8 cellular contexts compared by ENCODE assay signal in genomic region chr3:4474683-4475490, GRCh38. TPM values are rescaled to one million over a fixed set of nuclear protein-coding genes. Genes with fewer than 3 reads are reported as not detected.
DNase-seq lines count a peak whose midpoint lies in the region; ATAC-seq and TF ChIP-seq lines count a peak whose summit lies in the region.

No MANE protein-coding gene starts in this region.

- TF ChIP-seq POLR2A in body of pancreas (IDR thresholded peaks at IDR 0.05), result peak in 1 of 3 donors; percentile 15

- no peaks in the 10 kb centered on the region for H3K27me3 ChIP-seq in body of pancreas

- ATAC-seq in GM21825 (IDR thresholded peaks at IDR 0.05; ENCODE audit: unreplicated experiment), result peak; percentile 51
- ATAC-seq in body of pancreas, result peak; percentile 80
- peak; percentile 73 for ATAC-seq in mucosa of descending colon

- intact Hi-C loops in body of pancreas (cut with DNase I) (no loop called here), mucosa of descending colon (cut with DNase I, micrococcal nuclease) (no loop called here)

- peak overlapping the region in 2 of 4 donors; percentile 14 to 25 for H3K27ac ChIP-seq in body of pancreas

- H3K4me1 ChIP-seq in body of pancreas, result peaks cover 29% of the 10 kb centered on the region
- no peaks in the 10 kb centered on the region for H3K4me1 ChIP-seq in mucosa of descending colon (ENCODE audit: low read depth)

- 45 to 47% methylated on average over 7 of the region's 7 CpGs for WGBS in body of pancreas, 2 donors

- peak; percentile 32 for DNase-seq in ELR (ENCODE audit: low read depth)
- peak; percentile 99 for DNase-seq in MV-4-11 (lab: John Stamatoyannopoulos, UW)
- DNase-seq in body of pancreas, result peak; percentile 48 to 72 (median 52)
- DNase-seq in mucosa of descending colon, result no peak
- DNase-seq in COLO829 (ENCODE audit: low spot score), result no peak
- no peak for DNase-seq in RKO (ENCODE audit: low spot score)
- DNase-seq in NCI-H1105 treated with DMSO at 0.1 percent for 48 hours (lab: John Stamatoyannopoulos, UW), result no peak

- no peak for TF ChIP-seq CTCF in body of pancreas (IDR thresholded peaks at IDR 0.05)
- TF ChIP-seq CTCF in mucosa of descending colon (IDR thresholded peaks at IDR 0.05), result no peak

- H3K4me3 ChIP-seq in body of pancreas, result no peak overlapping the region
- H3K4me3 ChIP-seq in mucosa of descending colon, result no peak overlapping the region

- no peaks in the 10 kb centered on the region for H3K9me3 ChIP-seq in body of pancreas
- H3K9me3 ChIP-seq in mucosa of descending colon, result no peaks in the 10 kb centered on the region

- no peaks in the 10 kb centered on the region for H3K36me3 ChIP-seq in body of pancreas (replicated peaks in 1 of 2; ENCODE audit: insufficient read depth in 1 of 2, low read depth in 2 of 2)
- H3K36me3 ChIP-seq in mucosa of descending colon (ENCODE audit: low read depth), result no peaks in the 10 kb centered on the region

RNA-seq across cellular contexts. Expression of gene SUMF1, which starts 7.8 kb away (rescaled TPM):
- total RNA-seq in body of pancreas, result 10 to 100 TPM; 30.7 to 32.7 TPM
- 10 to 100 TPM; 29.3 to 38.3 (median 32.1) TPM for total RNA-seq in mucosa of descending colon

RNA-seq across cellular contexts. Expression of gene ITPR1, which starts 18.3 kb away (rescaled TPM):
- total RNA-seq in body of pancreas, result 10 to 100 TPM; 29.3 to 29.8 TPM
- 10 to 100 TPM; 10.7 to 80.2 (median 20.7) TPM for total RNA-seq in mucosa of descending colon

Comparison
In these comparisons a context has a peak if more than half of its experiments do, and no peak if none do; other contexts are left out.
1. DNase-seq: peak in ELR (single experiment), MV-4-11 (single experiment) and body of pancreas (4 of 4); none in mucosa of descending colon (0 of 3), COLO829 (single experiment), RKO (single experiment) and NCI-H1105 treated with DMSO at 0.1 percent for 48 hours (single experiment).
2. Peak in every context shown above with its lines, with median percentiles within 50 percentile points of each other: ATAC-seq.